Comparison of ENCODE assay signal across 1 cellular context in the genomic region with DNA sequence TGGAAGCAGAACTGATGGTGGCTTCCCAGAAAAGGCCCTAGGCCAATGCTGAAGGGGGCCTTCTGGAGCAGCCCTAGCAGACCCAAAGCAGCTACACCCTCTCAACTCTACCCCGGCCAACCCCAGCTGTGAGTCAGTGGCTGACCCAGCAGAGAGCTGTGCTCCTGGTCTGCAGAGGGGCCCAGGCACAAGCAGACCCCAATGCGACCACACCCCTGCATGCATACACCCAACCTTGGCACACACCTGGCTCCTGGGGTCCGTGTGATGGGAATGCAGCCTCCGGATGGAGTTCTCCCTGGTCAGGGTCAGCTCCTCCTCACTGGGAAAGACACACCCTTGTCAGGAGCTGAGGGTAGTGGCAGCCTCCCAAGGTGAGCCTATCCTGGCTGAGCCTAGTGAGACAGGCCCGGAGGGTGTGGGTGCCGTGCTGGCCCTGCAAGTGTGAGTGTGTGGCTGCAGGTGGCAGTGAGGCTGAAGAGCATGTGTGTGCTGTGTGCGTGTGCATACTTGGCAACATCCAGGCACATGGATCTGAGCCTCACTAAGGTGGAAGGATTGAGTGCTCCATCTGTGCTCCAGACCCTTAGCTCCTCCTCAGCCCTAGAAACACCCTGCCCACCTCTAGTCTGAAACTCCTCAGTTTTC.
TF ChIP-seq lines count a peak whose summit lies in the region.

No MANE protein-coding gene starts in this region.

TF ChIP-seq in SK-N-SH, 30 proteins besides CTCF, POLR2A, EP300 and RAD21 (continued from another document):
- no peak for TF ChIP-seq SIN3A (IDR thresholded peaks at IDR 0.05; ENCODE audit: borderline replicate concordance, low read depth, low read length)
- no peak for TF ChIP-seq TEAD4 (IDR thresholded peaks at IDR 0.05; ENCODE audit: borderline replicate concordance, insufficient read depth)
- TF ChIP-seq, protein P1, sequence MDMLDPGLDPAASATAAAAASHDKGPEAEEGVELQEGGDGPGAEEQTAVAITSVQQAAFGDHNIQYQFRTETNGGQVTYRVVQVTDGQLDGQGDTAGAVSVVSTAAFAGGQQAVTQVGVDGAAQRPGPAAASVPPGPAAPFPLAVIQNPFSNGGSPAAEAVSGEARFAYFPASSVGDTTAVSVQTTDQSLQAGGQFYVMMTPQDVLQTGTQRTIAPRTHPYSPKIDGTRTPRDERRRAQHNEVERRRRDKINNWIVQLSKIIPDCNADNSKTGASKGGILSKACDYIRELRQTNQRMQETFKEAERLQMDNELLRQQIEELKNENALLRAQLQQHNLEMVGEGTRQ (IDR thresholded peaks at IDR 0.05; ENCODE audit: borderline replicate concordance, low read depth, low read length) = no peak
- TF ChIP-seq RXRA (IDR thresholded peaks at IDR 0.05; ENCODE audit: borderline replicate concordance, low read depth) = no peak
- TF ChIP-seq SMC3 (IDR thresholded peaks at IDR 0.05; ENCODE audit: low read depth, low read length) = no peak
- no peak for TF ChIP-seq JUND (IDR thresholded peaks at IDR 0.05)
- no peak for TF ChIP-seq TAF1 (IDR thresholded peaks at IDR 0.05; ENCODE audit: borderline replicate concordance, low read depth, low read length)
- TF ChIP-seq, protein P2, sequence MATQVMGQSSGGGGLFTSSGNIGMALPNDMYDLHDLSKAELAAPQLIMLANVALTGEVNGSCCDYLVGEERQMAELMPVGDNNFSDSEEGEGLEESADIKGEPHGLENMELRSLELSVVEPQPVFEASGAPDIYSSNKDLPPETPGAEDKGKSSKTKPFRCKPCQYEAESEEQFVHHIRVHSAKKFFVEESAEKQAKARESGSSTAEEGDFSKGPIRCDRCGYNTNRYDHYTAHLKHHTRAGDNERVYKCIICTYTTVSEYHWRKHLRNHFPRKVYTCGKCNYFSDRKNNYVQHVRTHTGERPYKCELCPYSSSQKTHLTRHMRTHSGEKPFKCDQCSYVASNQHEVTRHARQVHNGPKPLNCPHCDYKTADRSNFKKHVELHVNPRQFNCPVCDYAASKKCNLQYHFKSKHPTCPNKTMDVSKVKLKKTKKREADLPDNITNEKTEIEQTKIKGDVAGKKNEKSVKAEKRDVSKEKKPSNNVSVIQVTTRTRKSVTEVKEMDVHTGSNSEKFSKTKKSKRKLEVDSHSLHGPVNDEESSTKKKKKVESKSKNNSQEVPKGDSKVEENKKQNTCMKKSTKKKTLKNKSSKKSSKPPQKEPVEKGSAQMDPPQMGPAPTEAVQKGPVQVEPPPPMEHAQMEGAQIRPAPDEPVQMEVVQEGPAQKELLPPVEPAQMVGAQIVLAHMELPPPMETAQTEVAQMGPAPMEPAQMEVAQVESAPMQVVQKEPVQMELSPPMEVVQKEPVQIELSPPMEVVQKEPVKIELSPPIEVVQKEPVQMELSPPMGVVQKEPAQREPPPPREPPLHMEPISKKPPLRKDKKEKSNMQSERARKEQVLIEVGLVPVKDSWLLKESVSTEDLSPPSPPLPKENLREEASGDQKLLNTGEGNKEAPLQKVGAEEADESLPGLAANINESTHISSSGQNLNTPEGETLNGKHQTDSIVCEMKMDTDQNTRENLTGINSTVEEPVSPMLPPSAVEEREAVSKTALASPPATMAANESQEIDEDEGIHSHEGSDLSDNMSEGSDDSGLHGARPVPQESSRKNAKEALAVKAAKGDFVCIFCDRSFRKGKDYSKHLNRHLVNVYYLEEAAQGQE (IDR thresholded peaks at IDR 0.05; ENCODE audit: low read depth, low read length) = no peak
- TF ChIP-seq TCF12 (IDR thresholded peaks at IDR 0.05) = no peak
